In the genomic region with DNA sequence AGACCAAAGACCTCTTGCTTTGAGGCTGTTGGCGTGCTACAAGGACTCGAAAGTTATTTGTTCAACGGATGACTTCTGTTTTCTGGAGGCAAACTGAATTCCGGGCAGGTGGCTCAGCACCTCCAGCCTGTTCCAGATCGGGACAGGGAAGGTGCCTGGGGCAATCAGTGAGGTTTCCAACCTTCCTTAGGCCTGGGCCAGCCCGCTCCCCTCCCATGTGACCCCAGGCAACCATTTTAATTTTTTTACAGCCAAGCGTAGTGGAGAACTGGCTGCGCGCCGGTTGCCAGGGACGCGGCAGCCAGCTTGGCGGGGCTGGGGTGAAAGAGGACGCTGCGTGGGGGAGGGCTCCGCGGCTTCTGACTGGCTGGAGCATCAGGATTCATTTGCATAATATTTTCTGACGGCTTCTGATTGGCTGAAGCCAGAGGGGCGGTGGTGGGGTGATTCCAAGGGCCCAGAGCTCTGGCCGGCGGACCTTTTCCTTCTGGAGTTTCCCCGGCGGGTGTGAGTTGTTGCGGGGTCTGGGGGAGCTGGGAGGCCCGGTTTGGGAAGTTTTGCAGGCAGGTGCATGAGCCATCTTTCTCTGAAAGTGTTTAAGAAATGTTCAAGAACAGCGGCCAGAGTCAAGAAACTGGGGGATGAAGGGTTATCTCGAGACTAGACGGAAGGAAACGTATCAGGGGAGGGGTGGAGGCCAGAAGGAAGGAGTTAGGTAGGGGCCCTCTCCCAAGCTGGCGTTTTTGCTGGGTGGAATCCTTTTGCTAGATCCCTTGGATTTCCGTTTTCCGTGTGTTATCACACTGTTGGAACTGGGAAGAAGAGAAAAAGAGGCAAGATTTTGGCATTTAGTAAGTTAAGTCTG, we compare ENCODE assay signal across 8 cellular contexts. TPM values are rescaled to one million over a fixed set of nuclear protein-coding genes. Genes with fewer than 3 reads are reported as not detected.
DNase-seq lines count a peak whose midpoint lies in the region; ATAC-seq, FAIRE-seq and TF ChIP-seq lines count a peak whose summit lies in the region.

A gene with protein sequence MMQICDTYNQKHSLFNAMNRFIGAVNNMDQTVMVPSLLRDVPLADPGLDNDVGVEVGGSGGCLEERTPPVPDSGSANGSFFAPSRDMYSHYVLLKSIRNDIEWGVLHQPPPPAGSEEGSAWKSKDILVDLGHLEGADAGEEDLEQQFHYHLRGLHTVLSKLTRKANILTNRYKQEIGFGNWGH (plus strand): TSS at position 479 of the 865 bp plus-strand sequence. CDS start 3,488 bp downstream, outside the sequence.

- H3K27me3 ChIP-seq in duodenal mucosa (ENCODE audit: control insufficient read depth in 1 of 2, insufficient read depth in 2 of 2, low read length in 2 of 2), result no peaks in the 10 kb centered on the region

- TF ChIP-seq CTCF in activated CD8-positive, alpha-beta T cell treated with anti-CD3 and anti-CD28 coated beads for 36 hours (IDR thresholded peaks at IDR 0.05), result no peak

- H3K4me1 ChIP-seq in duodenal mucosa (ENCODE audit: control insufficient read depth in 1 of 2, insufficient read depth in 2 of 2, low read length in 2 of 2), result peaks cover 3% of the 10 kb centered on the region in 2 donors

- intact Hi-C loops in activated CD8-positive, alpha-beta T cell treated with anti-CD3 and anti-CD28 coated beads for 36 hours (cut with micrococcal nuclease), result no loop called here

- peaks cover 7% of the 10 kb centered on the region for H3K4me1 Mint-ChIP-seq in activated CD8-positive, alpha-beta T cell treated with anti-CD3 and anti-CD28 coated beads for 36 hours (ENCODE audit: low read depth)

- ATAC-seq in HG03103 (IDR thresholded peaks at IDR 0.05; ENCODE audit: low read depth, unreplicated experiment), result peak; percentile 51
- peak; percentile 61 for ATAC-seq in activated CD8-positive, alpha-beta T cell treated with anti-CD3 and anti-CD28 coated beads for 36 hours
- ATAC-seq in left lobe of liver, result peak; percentile 57

- peak within 1 kb of the TSS; percentile 97 for H3K4me3 Mint-ChIP-seq in activated CD8-positive, alpha-beta T cell treated with anti-CD3 and anti-CD28 coated beads for 36 hours

- POLR2A ChIA-PET in activated CD8-positive, alpha-beta T cell treated with anti-CD3 and anti-CD28 coated beads for 36 hours (lab: Charles Lee), result interaction anchor here (1.0 to 1.9 kb wide), 2 partner anchors 9 to 16 kb away, joined by 3 to 9 read pairs; no protein-coding TSS in a partner anchor

- H3K9me3 Mint-ChIP-seq in activated CD8-positive, alpha-beta T cell treated with anti-CD3 and anti-CD28 coated beads for 36 hours, result no peaks in the 10 kb centered on the region

- H3K4me3 ChIP-seq in duodenal mucosa (ENCODE audit: low read depth in 1 of 2, low read length in 2 of 2), result peak within 1 kb of the TSS; percentile 77 to 87

- peak within 1 kb of the TSS; percentile 75 for H3K27ac ChIP-seq in duodenal mucosa (ENCODE audit: low read depth, low read length)

- peaks cover 47% of the 10 kb centered on the region for H3K36me3 Mint-ChIP-seq in activated CD8-positive, alpha-beta T cell treated with anti-CD3 and anti-CD28 coated beads for 36 hours (ENCODE audit: low read depth)

- DNase-seq in GM12891 (ENCODE audit: insufficient read length, low spot score) (peak; percentile 53), NCI-H510A treated with DMSO at 0.1 percent for 48 hours (lab: John Stamatoyannopoulos, UW) (peak; percentile 81), left lobe of liver (ENCODE audit: low spot score) (peak; percentile 90), NCI-H1694 treated with DMSO at 0.1 percent for 48 hours (lab: John Stamatoyannopoulos, UW) (no peak)
- peak; percentile 89 for DNase-seq in activated CD8-positive, alpha-beta T cell treated with anti-CD3 and anti-CD28 coated beads for 36 hours
- DNase-seq in stimulated activated CD4-positive, alpha-beta T cell treated with anti-CD3 and anti-CD28 coated beads, Interleukin-1b, Interleukin-23, amount 100 ng/mL, for 4 hours (ENCODE audit: low read depth in 2 of 2), result peak; percentile 52 to 56

- peak; percentile 92 for FAIRE-seq in GM12891 (lab: Jason Lieb, UNC)

- H3K36me3 ChIP-seq in duodenal mucosa (ENCODE audit: control insufficient read depth in 1 of 2, insufficient read depth in 2 of 2, low read length in 2 of 2), result no peaks in the 10 kb centered on the region

- TF ChIP-seq POLR2A in GM12891 (IDR thresholded peaks at IDR 0.05; ENCODE audit: low read depth, low read length), result peak; percentile 61; the same call in 1 of the 2 replicates

- peak within 1 kb of the TSS; percentile 70 to 75 for H3K9ac ChIP-seq in duodenal mucosa (ENCODE audit: low read depth in 1 of 2, low read length in 2 of 2)

- CTCF ChIA-PET in activated CD8-positive, alpha-beta T cell treated with anti-CD3 and anti-CD28 coated beads for 36 hours (lab: Charles Lee), result no interaction called here

- no peaks in the 10 kb centered on the region for H3K9me3 ChIP-seq in duodenal mucosa (ENCODE audit: control insufficient read depth in 1 of 2, low read length in 2 of 2)

- peak within 1 kb of the TSS; percentile 98 for H3K27ac Mint-ChIP-seq in activated CD8-positive, alpha-beta T cell treated with anti-CD3 and anti-CD28 coated beads for 36 hours

- H3K27me3 Mint-ChIP-seq in activated CD8-positive, alpha-beta T cell treated with anti-CD3 and anti-CD28 coated beads for 36 hours, result no peaks in the 10 kb centered on the region

TF ChIP-seq in GM12891, 5 proteins besides CTCF, POLR2A, EP300 and RAD21:
- TF ChIP-seq TAF1 (IDR thresholded peaks at IDR 0.05; ENCODE audit: low read depth, low read length) (peak; percentile 14; the same call in 1 of the 2 replicates), SPI1 (IDR thresholded peaks at IDR 0.05; ENCODE audit: low read depth, low read length) (no peak), POU2F2 (IDR thresholded peaks at IDR 0.05; ENCODE audit: low read depth, low read length) (peak; percentile 88; the same call in 1 of the 2 replicates), PAX5 (IDR thresholded peaks at IDR 0.05; ENCODE audit: insufficient read depth, low read length, severe bottlenecking) (no peak)

RNA-seq across cellular contexts. Expression of the gene that starts here (rescaled TPM):
- 31.1 TPM for polyA plus RNA-seq in GM12891 (2012; ENCODE audit: low read depth, missing spikeins)
- total RNA-seq in activated CD8-positive, alpha-beta T cell treated with anti-CD3 and anti-CD28 coated beads for 36 hours, result 10 to 100 TPM; 74.6 to 79.4 TPM
- 23.4 TPM for total RNA-seq in left lobe of liver
